In genomic region chr3:197465197-197465995, GRCh38 we compare ENCODE assay signal across 17 cellular contexts.
DNase-seq lines count a peak whose midpoint lies in the region; ATAC-seq and TF ChIP-seq lines count a peak whose summit lies in the region.
"Had no signal": no experiment of that assay in that cellular context is flagged by ENCODE, and none has a peak within 500 bp of the region (broad histone marks: within the 10 kb centered on the region; RNA-seq: fewer than 3 reads in every experiment).

No MANE protein-coding gene starts in this region.

- no peak overlapping the region for H2AFZ ChIP-seq in PC-9

- TF ChIP-seq CTCF in PC-9 (conservative IDR thresholded peaks at IDR 0.05): no peak

- ATAC-seq in GM21528 (IDR thresholded peaks at IDR 0.05; ENCODE audit: low FRiP score, unreplicated experiment): no peak
- ATAC-seq in HG03460 (IDR thresholded peaks at IDR 0.05; ENCODE audit: unreplicated experiment): no peak
- ATAC-seq: stimulated activated naive B cell treated with anti-CD40 and anti-IgM and Interleukin-4, amounts not matched to agents 10 μg/mL and 1 μg/mL and 100 μg/mL, for 72 hours had no signal

- no peak overlapping the region for H3K4me3 Mint-ChIP-seq in immature natural killer cell
- H3K4me3 Mint-ChIP-seq: activated CD4-positive, alpha-beta memory T cell treated with anti-CD3 and anti-CD28 coated beads for 36 hours; stimulated activated naive B cell treated with anti-CD40 and anti-IgM and Interleukin-4, amounts not matched to agents 10 μg/mL and 1 μg/mL and 100 μg/mL, for 72 hours had no signal

- intact Hi-C loops in PC-9 (cut with micrococcal nuclease; ENCODE audit: unreplicated experiment): no loop called here

- H3K27me3 ChIP-seq in PC-9 (ENCODE audit: insufficient read depth, low read depth): no peaks in the 10 kb centered on the region
- H3K27me3 ChIP-seq in skeletal muscle satellite cell (ENCODE audit: control insufficient read depth, insufficient read depth, low read length): no peaks in the 10 kb centered on the region
- H3K27me3 ChIP-seq in H7 (ENCODE audit: control insufficient read depth, insufficient read depth, low read length): no peaks in the 10 kb centered on the region

- H4K20me1 ChIP-seq in PC-9 (ENCODE audit: insufficient read depth): no peaks in the 10 kb centered on the region

- H3K27ac ChIP-seq in PC-9: peak overlapping the region; percentile 2; the same call in 1 of the 2 replicates
- H3K27ac ChIP-seq: neutrophil, thoracic aorta had no signal

- peaks cover 52% of the 10 kb centered on the region for H3K4me1 ChIP-seq in PC-9 (replicated peaks; ENCODE audit: insufficient read depth)
- peaks cover 56% of the 10 kb centered on the region for H3K4me1 ChIP-seq in skeletal muscle satellite cell (ENCODE audit: control insufficient read depth, insufficient read depth, low read length)

- DNase-seq in PC-9: peak in 1 of 2 experiments; percentile 22
- peak; percentile 92 for DNase-seq in dermis blood vessel endothelial cell
- peak; percentile 76 to 93 for DNase-seq in lung microvascular endothelial cell (ENCODE audit: low read depth in 2 of 2)
- DNase-seq in immature natural killer cell: no peak
- no peak for DNase-seq in H7
- DNase-seq: activated CD4-positive, alpha-beta memory T cell treated with anti-CD3 and anti-CD28 coated beads for 36 hours; activated naive CD4-positive, alpha-beta T cell treated with Interleukin-2 at 50 U/mL for 16 hours; activated T-cell treated with anti-CD3 and anti-CD28 coated beads, Interleukin-2, amount 50 U/mL, for 1 hour; anterior cingulate cortex; kidney glomerular epithelial cell; Right ventricle myocardium superior; stimulated activated naive B cell treated with anti-CD40 and anti-IgM and Interleukin-4, amounts not matched to agents 10 μg/mL and 1 μg/mL and 100 μg/mL, for 72 hours had no signal

- H3K79me2 ChIP-seq in PC-9 (ENCODE audit: low read depth): no peaks in the 10 kb centered on the region

- no peaks in the 10 kb centered on the region for H3K9me3 ChIP-seq in PC-9 (ENCODE audit: insufficient read depth, low read depth)
- no peaks in the 10 kb centered on the region for H3K9me3 ChIP-seq in skeletal muscle satellite cell (replicated peaks; ENCODE audit: low read length)
- H3K9me3 ChIP-seq: neutrophil, thoracic aorta had no signal

- H3K36me3 Mint-ChIP-seq in immature natural killer cell: no peaks in the 10 kb centered on the region
- H3K36me3 Mint-ChIP-seq: activated CD4-positive, alpha-beta memory T cell treated with anti-CD3 and anti-CD28 coated beads for 36 hours; stimulated activated naive B cell treated with anti-CD40 and anti-IgM and Interleukin-4, amounts not matched to agents 10 μg/mL and 1 μg/mL and 100 μg/mL, for 72 hours had no signal

- no peaks in the 10 kb centered on the region for H3K9me2 ChIP-seq in PC-9 (ENCODE audit: insufficient read depth)

- H3K27ac Mint-ChIP-seq in immature natural killer cell: no peak overlapping the region
- H3K27ac Mint-ChIP-seq: activated CD4-positive, alpha-beta memory T cell treated with anti-CD3 and anti-CD28 coated beads for 36 hours; stimulated activated naive B cell treated with anti-CD40 and anti-IgM and Interleukin-4, amounts not matched to agents 10 μg/mL and 1 μg/mL and 100 μg/mL, for 72 hours had no signal

- no peaks in the 10 kb centered on the region for H3K9me3 Mint-ChIP-seq in immature natural killer cell
- H3K9me3 Mint-ChIP-seq: activated CD4-positive, alpha-beta memory T cell treated with anti-CD3 and anti-CD28 coated beads for 36 hours; stimulated activated naive B cell treated with anti-CD40 and anti-IgM and Interleukin-4, amounts not matched to agents 10 μg/mL and 1 μg/mL and 100 μg/mL, for 72 hours had no signal

- POLR2A ChIA-PET in PC-9 (lab: Charles Lee; ENCODE audit: unreplicated experiment): interaction anchor here (0.5 to 0.6 kb wide), 2 partner anchors 21 to 44 kb away, joined by 3 to 4 read pairs; no protein-coding TSS in a partner anchor

- no peaks in the 10 kb centered on the region for H3K36me3 ChIP-seq in PC-9 (ENCODE audit: low read depth)
- H3K36me3 ChIP-seq in skeletal muscle satellite cell (ENCODE audit: insufficient read depth, low read length): no peaks in the 10 kb centered on the region
- H3K36me3 ChIP-seq in H7 (replicated peaks; ENCODE audit: control insufficient read depth, insufficient read depth, low read length): no peaks in the 10 kb centered on the region
- H3K36me3 ChIP-seq: neutrophil, thoracic aorta had no signal

- H3K4me1 Mint-ChIP-seq in immature natural killer cell: no peaks in the 10 kb centered on the region
- H3K4me1 Mint-ChIP-seq: stimulated activated naive B cell treated with anti-CD40 and anti-IgM and Interleukin-4, amounts not matched to agents 10 μg/mL and 1 μg/mL and 100 μg/mL, for 72 hours had no signal

- no TSS peak for BruUV-seq in PC-9 (replicated peaks; lab: Mats Ljungman, UMichigan)

- peaks cover 8 to 29% (median 25%) of the 10 kb centered on the region in 3 donors for H3K27me3 Mint-ChIP-seq in immature natural killer cell (ENCODE audit: low read depth in 3 of 3)

- peaks cover 51% of the 10 kb centered on the region for H3F3A ChIP-seq in PC-9 (ENCODE audit: insufficient read depth, low read depth)

- CTCF ChIA-PET in PC-9 (lab: Charles Lee): interaction anchor here (2.2 kb wide), 1 partner anchor 37 kb away, joined by 7 read pairs; no protein-coding TSS in a partner anchor

- no peak overlapping the region for H3K4me2 ChIP-seq in PC-9
- no peak overlapping the region for H3K4me2 ChIP-seq in skeletal muscle satellite cell (ENCODE audit: low read length)

- H3K4me3 ChIP-seq in PC-9 (no peak overlapping the region), skeletal muscle satellite cell (ENCODE audit: low read length) (no peak overlapping the region), H7 (ENCODE audit: insufficient read depth, low read depth, low read length) (no peak overlapping the region)
- H3K4me3 ChIP-seq: thoracic aorta had no signal

- peak overlapping the region; percentile 12 for H3K9ac ChIP-seq in skeletal muscle satellite cell (ENCODE audit: low read depth, low read length)

Comparison
In these comparisons a context has a peak if more than half of its experiments do, and no peak if none do; other contexts are left out.
1. DNase-seq: peak in dermis blood vessel endothelial cell (single experiment) and lung microvascular endothelial cell (2 of 2); none in immature natural killer cell (0 of 3) and H7 (single experiment).